9 cellular contexts compared by ENCODE assay signal in genomic region chr1:63051356-63051755, GRCh38.
"Had no signal": no experiment of that assay in that cellular context is flagged by ENCODE, and none has a peak within 500 bp of the region (broad histone marks: within the 10 kb centered on the region; RNA-seq: fewer than 3 reads in every experiment).

No MANE protein-coding gene starts in this region.

- H3K4me2 ChIP-seq: GM23338 had no signal

- H3K4me3 ChIP-seq: GM23338, K562 had no signal

- FAIRE-seq: H1, H54, HTR-8/SVneo, K562 had no signal

- DNase-seq: H9, HCEC 1CT, IMR-90, KG1 had no signal

- ATAC-seq: GM23338, K562 had no signal
